In the genomic region with DNA sequence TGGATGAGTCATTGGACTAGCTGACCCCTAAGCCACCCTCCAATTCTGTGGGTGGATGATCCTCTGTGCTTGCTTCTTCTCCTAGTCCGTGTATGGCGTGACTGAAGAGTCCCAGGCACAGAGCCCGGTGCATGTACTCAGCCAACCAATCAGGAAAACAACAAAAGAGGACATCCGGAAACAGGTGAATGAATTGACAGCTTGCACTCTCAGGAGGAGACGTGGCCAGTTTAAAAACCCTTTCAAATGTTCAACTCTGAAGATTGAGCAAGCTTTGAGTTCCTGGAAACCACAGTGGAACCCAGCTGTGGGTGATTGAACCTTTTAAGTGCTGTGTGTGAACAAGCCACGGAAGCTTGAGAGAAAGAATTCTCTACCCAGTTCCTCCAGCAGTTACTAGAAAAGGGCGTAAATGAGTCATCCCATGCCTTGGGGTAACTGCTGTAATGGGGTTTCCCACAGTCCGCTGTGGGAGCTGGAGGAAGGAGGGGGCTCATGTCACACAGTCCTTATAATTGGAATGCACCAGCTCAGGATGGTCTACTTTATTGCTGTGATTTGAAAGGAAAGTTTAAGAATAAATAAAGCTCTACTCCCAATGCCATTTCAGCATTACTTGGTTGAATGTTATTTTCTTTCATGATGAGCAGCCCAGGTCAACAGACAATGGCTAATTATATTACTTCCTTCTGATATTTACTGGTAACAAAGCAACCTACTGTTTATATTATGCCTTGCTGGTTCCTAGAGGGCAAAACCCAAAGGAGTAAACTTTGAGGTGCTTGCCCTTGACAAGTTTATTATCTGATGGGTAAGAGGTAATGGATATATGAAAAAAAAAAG, we compare ENCODE assay signal across 8 cellular contexts.
DNase-seq lines count a peak whose midpoint lies in the region; ATAC-seq and TF ChIP-seq lines count a peak whose summit lies in the region.

No MANE protein-coding gene starts in this region.

- WGBS in IMR-90 (ENCODE audit: extremely low coverage in 2 of 2, insufficient read length in 1 of 2), 2 experiments: 56% methylated on average over 5 of the region's 8 CpGs; no CpG with 5 or more reads in 1 of the 2 experiments

- H2BK20ac ChIP-seq in IMR-90 (ENCODE audit: low read depth, low read length): no peak overlapping the region

- H3K36me3 ChIP-seq in DND-41 (ENCODE audit: insufficient read depth, low read length) (no peaks in the 10 kb centered on the region), IMR-90 (ENCODE audit: control insufficient read depth, insufficient read depth, low read length) (no peaks in the 10 kb centered on the region), skeletal muscle satellite cell (ENCODE audit: insufficient read depth, low read length) (no peaks in the 10 kb centered on the region), WERI-Rb-1 (no peaks in the 10 kb centered on the region)

- dilution Hi-C loops in IMR-90 (cut with HindIII; ENCODE audit: low sequenced_read_pairs, unreplicated experiment): no loop called here

- H3K79me1 ChIP-seq in IMR-90 (ENCODE audit: low read depth in 1 of 2, low read length in 2 of 2): no peaks in the 10 kb centered on the region

- CTCF ChIA-PET in IMR-90 (lab: Yijun Ruan, JAX): no interaction called here

- no peak overlapping the region for H2BK5ac ChIP-seq in IMR-90 (ENCODE audit: low read depth, low read length, poor library complexity, severe bottlenecking)

- no peaks in the 10 kb centered on the region for H3K9me3 ChIP-seq in DND-41 (ENCODE audit: insufficient read depth, low read length, severe bottlenecking)
- H3K9me3 ChIP-seq in IMR-90 (ENCODE audit: control insufficient read depth, insufficient read depth, low read length): no peaks in the 10 kb centered on the region
- H3K9me3 ChIP-seq in skeletal muscle satellite cell (replicated peaks; ENCODE audit: low read length): no peaks in the 10 kb centered on the region
- no peaks in the 10 kb centered on the region for H3K9me3 ChIP-seq in WERI-Rb-1 (ENCODE audit: severe bottlenecking)

- no peak overlapping the region for H3K23ac ChIP-seq in IMR-90 (ENCODE audit: low read depth, low read length)

- no peak overlapping the region for H2AK9ac ChIP-seq in IMR-90 (replicated peaks; ENCODE audit: low read depth, low read length, poor library complexity)

- TF ChIP-seq POLR2A in IMR-90 (IDR thresholded peaks at IDR 0.05; ENCODE audit: low read depth, low read length): no peak

- no peak overlapping the region for H2BK15ac ChIP-seq in IMR-90 (ENCODE audit: low read depth, low read length)

- H3K79me2 ChIP-seq in DND-41 (ENCODE audit: insufficient read depth, low read length): no peaks in the 10 kb centered on the region

- H3K9ac ChIP-seq in DND-41 (ENCODE audit: low read depth, low read length) (peak overlapping the region; percentile 35), IMR-90 (ENCODE audit: low read depth, low read length) (no peak overlapping the region), skeletal muscle satellite cell (ENCODE audit: low read depth, low read length) (no peak overlapping the region)

- H3K4me1 ChIP-seq in DND-41 (ENCODE audit: insufficient read depth, low read length) (peaks cover 77% of the 10 kb centered on the region), IMR-90 (ENCODE audit: control insufficient read depth, insufficient read depth, low read length) (no peaks in the 10 kb centered on the region; the same call in 1 of the 2 replicates), skeletal muscle satellite cell (ENCODE audit: control insufficient read depth, insufficient read depth, low read length) (peaks cover 3% of the 10 kb centered on the region)

- POLR2A ChIA-PET in IMR-90 (lab: Charles Lee; ENCODE audit: unreplicated experiment): no interaction called here

- H3K4me3 ChIP-seq in DND-41 (ENCODE audit: low read depth in 1 of 2, low read length in 2 of 2) (peak overlapping the region in 1 of 2 experiments; percentile 30; a peak in 2 of 4 replicates), IMR-90 (ENCODE audit: insufficient read depth, low read depth, low read length) (no peak overlapping the region), epithelial cell of proximal tubule (ENCODE audit: low read depth, low read length) (no peak overlapping the region), skeletal muscle satellite cell (ENCODE audit: low read length) (no peak overlapping the region), WERI-Rb-1 (ENCODE audit: low read depth, low read length) (no peak overlapping the region)

- intact Hi-C loops in IMR-90 (cut with micrococcal nuclease): no loop called here

- H3K27ac ChIP-seq in DND-41 (ENCODE audit: low read length) (peak overlapping the region; percentile 83), IMR-90 (ENCODE audit: insufficient read depth, low read length) (no peak overlapping the region), WERI-Rb-1 (no peak overlapping the region)

- no peak overlapping the region for H2BK120ac ChIP-seq in IMR-90 (ENCODE audit: low read depth, low read length)

- H2AK5ac ChIP-seq in IMR-90 (ENCODE audit: low read depth, low read length): no peak overlapping the region

- H4K5ac ChIP-seq in IMR-90 (ENCODE audit: low read depth, low read length): no peak overlapping the region

- peak overlapping the region; percentile 60 for H3K4me2 ChIP-seq in DND-41 (ENCODE audit: insufficient read depth, low read length)
- no peak overlapping the region for H3K4me2 ChIP-seq in IMR-90 (ENCODE audit: low read depth, low read length)
- peak overlapping the region; percentile 8 for H3K4me2 ChIP-seq in skeletal muscle satellite cell (ENCODE audit: low read length)

- peak; percentile 90 for DNase-seq in DND-41
- peak; percentile 53 for DNase-seq in IMR-90
- DNase-seq in activated CD4-positive, alpha-beta T cell treated with anti-CD3 and anti-CD28 coated beads, Interleukin-2, amount 50 U/mL, for 1 hour: peak; percentile 6
- DNase-seq in epithelial cell of proximal tubule (ENCODE audit: low read depth): peak; percentile 98
- DNase-seq in WERI-Rb-1: no peak
- DNase-seq in SK-N-DZ (ENCODE audit: low spot score): no peak

- H4K91ac ChIP-seq in IMR-90 (ENCODE audit: insufficient read depth, low read depth, low read length): no peak overlapping the region

- peak; percentile 89 for ATAC-seq in DND-41 (ENCODE audit: insufficient read depth, low read depth)
- ATAC-seq in GM21515 (IDR thresholded peaks at IDR 0.05; ENCODE audit: unreplicated experiment): peak; percentile 79
- peak; percentile 61 for ATAC-seq in IMR-90 (ENCODE audit: low read depth)

- no peak overlapping the region for H3K4ac ChIP-seq in IMR-90 (ENCODE audit: low read depth, low read length)

- no peak for TF ChIP-seq RAD21 in IMR-90 (IDR thresholded peaks at IDR 0.05; ENCODE audit: low read length)

- no peaks in the 10 kb centered on the region for H3K9me1 ChIP-seq in IMR-90 (ENCODE audit: insufficient read depth, low read length)

- H3K14ac ChIP-seq in IMR-90 (replicated peaks; ENCODE audit: low read depth, low read length): no peak overlapping the region

- H3K56ac ChIP-seq in IMR-90 (ENCODE audit: extremely low read depth, insufficient read depth, low read length): no peak overlapping the region

- H3K18ac ChIP-seq in IMR-90 (ENCODE audit: low read depth, low read length): no peak overlapping the region

- no TSS peak for BruUV-seq in IMR-90 (replicated peaks; lab: Mats Ljungman, UMichigan)

- TF ChIP-seq CTCF in DND-41 (IDR thresholded peaks at IDR 0.05; ENCODE audit: borderline replicate concordance, extremely low read depth, low read length, poor library complexity, severe bottlenecking): no peak
- TF ChIP-seq CTCF in IMR-90 (conservative IDR thresholded peaks at IDR 0.05; ENCODE audit: low read depth, low read length): no peak
- no peak for TF ChIP-seq CTCF in epithelial cell of proximal tubule (conservative IDR thresholded peaks at IDR 0.05; ENCODE audit: low read depth, low read length)
- TF ChIP-seq CTCF in WERI-Rb-1 (IDR thresholded peaks at IDR 0.05; ENCODE audit: low read depth, low read length): no peak

- in situ Hi-C loops in IMR-90 (cut with MboI; ENCODE audit: low sequenced_read_pairs): no loop called here

- H2AFZ ChIP-seq in DND-41 (ENCODE audit: low read depth, low read length) (no peak overlapping the region), IMR-90 (replicated peaks; ENCODE audit: low read length, poor library complexity) (no peak overlapping the region)

- no peak overlapping the region for H4K8ac ChIP-seq in IMR-90 (ENCODE audit: low read depth in 2 of 2, low read length in 2 of 2)

- H4K20me1 ChIP-seq in DND-41 (ENCODE audit: insufficient read depth, low read length) (no peaks in the 10 kb centered on the region), IMR-90 (ENCODE audit: insufficient read depth, low read length) (no peaks in the 10 kb centered on the region)

- no peaks in the 10 kb centered on the region for H3K27me3 ChIP-seq in DND-41 (ENCODE audit: insufficient read depth, low read length, poor library complexity)
- H3K27me3 ChIP-seq in IMR-90 (ENCODE audit: control insufficient read depth, insufficient read depth, low read length): peaks cover 38% of the 10 kb centered on the region
- peaks cover 44% of the 10 kb centered on the region for H3K27me3 ChIP-seq in skeletal muscle satellite cell (ENCODE audit: control insufficient read depth, insufficient read depth, low read length)
- no peaks in the 10 kb centered on the region for H3K27me3 ChIP-seq in WERI-Rb-1 (ENCODE audit: insufficient read depth, low read depth, severe bottlenecking)

TF ChIP-seq in IMR-90, 13 proteins besides CTCF, POLR2A, EP300 and RAD21:
- no peak for TF ChIP-seq SMC3 (IDR thresholded peaks at IDR 0.05; ENCODE audit: low read depth, low read length)
- no peak for TF ChIP-seq NFE2L2 (IDR thresholded peaks at IDR 0.05; ENCODE audit: low read depth, low read length)
- no peak for TF ChIP-seq RFX5 (IDR thresholded peaks at IDR 0.05; ENCODE audit: low read depth, low read length)
- no peak for TF ChIP-seq MAFK (IDR thresholded peaks at IDR 0.05; ENCODE audit: low read depth, low read length)
- TF ChIP-seq, protein P1, sequence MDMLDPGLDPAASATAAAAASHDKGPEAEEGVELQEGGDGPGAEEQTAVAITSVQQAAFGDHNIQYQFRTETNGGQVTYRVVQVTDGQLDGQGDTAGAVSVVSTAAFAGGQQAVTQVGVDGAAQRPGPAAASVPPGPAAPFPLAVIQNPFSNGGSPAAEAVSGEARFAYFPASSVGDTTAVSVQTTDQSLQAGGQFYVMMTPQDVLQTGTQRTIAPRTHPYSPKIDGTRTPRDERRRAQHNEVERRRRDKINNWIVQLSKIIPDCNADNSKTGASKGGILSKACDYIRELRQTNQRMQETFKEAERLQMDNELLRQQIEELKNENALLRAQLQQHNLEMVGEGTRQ (IDR thresholded peaks at IDR 0.05; ENCODE audit: low read depth, low read length): no peak
- TF ChIP-seq MAZ (IDR thresholded peaks at IDR 0.05; ENCODE audit: borderline replicate concordance, low read depth, low read length): no peak

Comparison
In these comparisons a context has a peak if more than half of its experiments do, and no peak if none do; other contexts are left out.
1. DNase-seq: peak in DND-41 (single experiment), IMR-90 (single experiment), activated CD4-positive, alpha-beta T cell treated with anti-CD3 and anti-CD28 coated beads, Interleukin-2, amount 50 U/mL, for 1 hour (single experiment) and epithelial cell of proximal tubule (single experiment); none in WERI-Rb-1 (single experiment) and SK-N-DZ (single experiment).
2. Peak in every context shown above with its lines, with median percentiles within 50 percentile points of each other: ATAC-seq.